8 cellular contexts compared by ENCODE assay signal in genomic region chr9:676780-677458, GRCh38.
DNase-seq lines count a peak whose midpoint lies in the region; ATAC-seq and TF ChIP-seq lines count a peak whose summit lies in the region.

No MANE protein-coding gene starts in this region.

- H3K4me1 ChIP-seq in liver (ENCODE audit: control insufficient read depth in 4 of 4, insufficient read depth in 4 of 4, low read length in 3 of 4), result peaks cover 5 to 41% (median 14%) of the 10 kb centered on the region in 4 donors

- H3K27me3 ChIP-seq in liver (ENCODE audit: control insufficient read depth in 4 of 4, insufficient read depth in 4 of 4, low read length in 3 of 4), result no peaks in the 10 kb centered on the region

- peak overlapping the region; percentile 71 to 79 for H3K9ac ChIP-seq in liver (ENCODE audit: low read depth in 1 of 2, low read length in 2 of 2)

- no peaks in the 10 kb centered on the region for H3K36me3 ChIP-seq in liver (ENCODE audit: control insufficient read depth in 4 of 4, insufficient read depth in 3 of 4, low read depth in 1 of 4, low read length in 3 of 4)

- no peaks in the 10 kb centered on the region for H3K36me3 Mint-ChIP-seq in activated T-cell treated with anti-CD3 and anti-CD28 coated beads, Interleukin-2, amount 50 U/mL, for 72 hours (ENCODE audit: insufficient read depth in 2 of 2)
- no peaks in the 10 kb centered on the region for H3K36me3 Mint-ChIP-seq in activated T-cell treated with anti-CD3 and anti-CD28 coated beads, Interleukin-2, amount 50 U/mL, for 24 hours (ENCODE audit: low read depth)
- H3K36me3 Mint-ChIP-seq in activated naive CD8-positive, alpha-beta T cell treated with anti-CD3 and anti-CD28 coated beads for 36 hours, result no peaks in the 10 kb centered on the region
- H3K36me3 Mint-ChIP-seq in type B pancreatic cell, result peaks cover 5% of the 10 kb centered on the region

- 44% methylated on average over 3 of the region's 3 CpGs for WGBS in liver

- no peaks in the 10 kb centered on the region for H3K9me3 ChIP-seq in liver (ENCODE audit: control insufficient read depth in 4 of 4, low read length in 3 of 4)

- no peak overlapping the region for H3K27ac Mint-ChIP-seq in activated T-cell treated with anti-CD3 and anti-CD28 coated beads, Interleukin-2, amount 50 U/mL, for 72 hours
- no peak overlapping the region for H3K27ac Mint-ChIP-seq in activated T-cell treated with anti-CD3 and anti-CD28 coated beads, Interleukin-2, amount 50 U/mL, for 24 hours
- peak overlapping the region; percentile 12 for H3K27ac Mint-ChIP-seq in activated naive CD8-positive, alpha-beta T cell treated with anti-CD3 and anti-CD28 coated beads for 36 hours
- H3K27ac Mint-ChIP-seq in type B pancreatic cell, result peak overlapping the region; percentile 65

- no peaks in the 10 kb centered on the region for H3K27me3 Mint-ChIP-seq in activated T-cell treated with anti-CD3 and anti-CD28 coated beads, Interleukin-2, amount 50 U/mL, for 72 hours (ENCODE audit: low read depth)
- peaks cover 28% of the 10 kb centered on the region for H3K27me3 Mint-ChIP-seq in activated T-cell treated with anti-CD3 and anti-CD28 coated beads, Interleukin-2, amount 50 U/mL, for 24 hours
- H3K27me3 Mint-ChIP-seq in activated naive CD8-positive, alpha-beta T cell treated with anti-CD3 and anti-CD28 coated beads for 36 hours, result peaks cover 8% of the 10 kb centered on the region
- no peaks in the 10 kb centered on the region for H3K27me3 Mint-ChIP-seq in type B pancreatic cell

- peak overlapping the region; percentile 23 to 81 (median 39) for H3K4me3 ChIP-seq in liver (ENCODE audit: low read depth in 1 of 3, low read length in 3 of 3)

- TF ChIP-seq CTCF in liver (IDR thresholded peaks at IDR 0.05; ENCODE audit: low read depth, low read length, missing input control), result no peak
- TF ChIP-seq CTCF in type B pancreatic cell (conservative IDR thresholded peaks at IDR 0.05), result no peak

- DNase-seq in activated T-cell treated with anti-CD3 and anti-CD28 coated beads, Interleukin-2, amount 50 U/mL, for 72 hours, result no peak
- DNase-seq in activated T-cell treated with anti-CD3 and anti-CD28 coated beads, Interleukin-2, amount 50 U/mL, for 24 hours, result no peak
- no peak for DNase-seq in activated naive CD8-positive, alpha-beta T cell treated with anti-CD3 and anti-CD28 coated beads for 36 hours
- DNase-seq in type B pancreatic cell (ENCODE audit: extremely low spot score, unreplicated experiment) (no peak), NCI-H2107 (lab: John Stamatoyannopoulos, UW) (no peak), activated gamma-delta T cell treated with Interleukin-2 at 50 U/mL for 16 hours (no peak)
- no peak for DNase-seq in stimulated activated CD8-positive, alpha-beta memory T cell treated with anti-CD3 and anti-CD28 coated beads, Interleukin-4, amount 100 ng/mL, for 48 hours

- ATAC-seq in activated T-cell treated with anti-CD3 and anti-CD28 coated beads, Interleukin-2, amount 50 U/mL, for 72 hours (replicated peaks in 1 of 2), result no peak

- no peaks in the 10 kb centered on the region for H3K9me3 Mint-ChIP-seq in activated T-cell treated with anti-CD3 and anti-CD28 coated beads, Interleukin-2, amount 50 U/mL, for 72 hours
- no peaks in the 10 kb centered on the region for H3K9me3 Mint-ChIP-seq in activated T-cell treated with anti-CD3 and anti-CD28 coated beads, Interleukin-2, amount 50 U/mL, for 24 hours
- H3K9me3 Mint-ChIP-seq in activated naive CD8-positive, alpha-beta T cell treated with anti-CD3 and anti-CD28 coated beads for 36 hours, result no peaks in the 10 kb centered on the region
- H3K9me3 Mint-ChIP-seq in type B pancreatic cell, result no peaks in the 10 kb centered on the region

- H3K27ac ChIP-seq in liver (ENCODE audit: low read depth in 1 of 2, low read length in 2 of 2), result peak overlapping the region; percentile 72 to 81

- peak overlapping the region; percentile 45 to 56 for H3K4me3 Mint-ChIP-seq in activated T-cell treated with anti-CD3 and anti-CD28 coated beads, Interleukin-2, amount 50 U/mL, for 72 hours
- H3K4me3 Mint-ChIP-seq in activated T-cell treated with anti-CD3 and anti-CD28 coated beads, Interleukin-2, amount 50 U/mL, for 24 hours, result no peak overlapping the region
- peak overlapping the region; percentile 54 for H3K4me3 Mint-ChIP-seq in activated naive CD8-positive, alpha-beta T cell treated with anti-CD3 and anti-CD28 coated beads for 36 hours
- peak overlapping the region; percentile 28 for H3K4me3 Mint-ChIP-seq in type B pancreatic cell

- H3K4me1 Mint-ChIP-seq in activated T-cell treated with anti-CD3 and anti-CD28 coated beads, Interleukin-2, amount 50 U/mL, for 72 hours (ENCODE audit: low read depth), result peaks cover 33% of the 10 kb centered on the region
- H3K4me1 Mint-ChIP-seq in activated T-cell treated with anti-CD3 and anti-CD28 coated beads, Interleukin-2, amount 50 U/mL, for 24 hours (ENCODE audit: low read depth), result peaks cover 13% of the 10 kb centered on the region
- peaks cover 18% of the 10 kb centered on the region for H3K4me1 Mint-ChIP-seq in activated naive CD8-positive, alpha-beta T cell treated with anti-CD3 and anti-CD28 coated beads for 36 hours
- peaks cover 45% of the 10 kb centered on the region for H3K4me1 Mint-ChIP-seq in type B pancreatic cell (ENCODE audit: unreplicated experiment)

- TF ChIP-seq RAD21 in liver (IDR thresholded peaks at IDR 0.05), result no peak

TF ChIP-seq in liver, 16 proteins besides CTCF, POLR2A, EP300 and RAD21:
- TF ChIP-seq FOXA1 (IDR thresholded peaks at IDR 0.05) (no peak), FOXA2 (IDR thresholded peaks at IDR 0.05) (peak; percentile 67), RXRA (IDR thresholded peaks at IDR 0.05) (peak; percentile 52), EGR1 (IDR thresholded peaks at IDR 0.05; ENCODE audit: low read depth in 2 of 2) (no peak), YY1 (IDR thresholded peaks at IDR 0.05) (peak; percentile 9), HNF4A (conservative IDR thresholded peaks at IDR 0.05) (peak in 1 of 2 donors; percentile 42), ZBTB33 (IDR thresholded peaks at IDR 0.05) (no peak)
TF ChIP-seq in liver: peak in this region for 4.

Comparison
In these comparisons a context has a peak if more than half of its experiments do, and no peak if none do; other contexts are left out.
1. H3K27ac Mint-ChIP-seq: peak in activated naive CD8-positive, alpha-beta T cell treated with anti-CD3 and anti-CD28 coated beads for 36 hours (single experiment) and type B pancreatic cell (single experiment); none in activated T-cell treated with anti-CD3 and anti-CD28 coated beads, Interleukin-2, amount 50 U/mL, for 72 hours (single experiment) and activated T-cell treated with anti-CD3 and anti-CD28 coated beads, Interleukin-2, amount 50 U/mL, for 24 hours (single experiment).